7 cellular contexts compared by ENCODE assay signal in genomic region chr11:62621567-62622470, GRCh38.
DNase-seq lines count a peak whose midpoint lies in the region; ATAC-seq lines count a peak whose summit lies in the region.

Gene B3GAT3, minus strand, starts transcription at chr11:62621986. Its CDS starts 39 bp downstream, at chr11:62621947.

- DNase-seq in NCI-H2081 (lab: John Stamatoyannopoulos, UW) (peak; percentile 97 to 99), T1000 (lab: John Stamatoyannopoulos, UW) (peak; percentile 99), astrocyte of the hippocampus (ENCODE audit: low read depth, low spot score) (peak; percentile 100), hippocampal formation (lab: John Stamatoyannopoulos, UW) (peak; percentile 96 to 97), retina (peak; percentile 96)

- peak; percentile 60 for ATAC-seq in GM18508 (IDR thresholded peaks at IDR 0.05; ENCODE audit: insufficient read depth, unreplicated experiment)
- ATAC-seq in HG03025 (IDR thresholded peaks at IDR 0.05; ENCODE audit: low FRiP score, unreplicated experiment) = peak; percentile 85

Comparison
In these comparisons a context has a peak if more than half of its experiments do, and no peak if none do; other contexts are left out.
1. Peak in every context shown above with its lines: DNase-seq and ATAC-seq.